1 cellular context compared by ENCODE assay signal in the genomic region with DNA sequence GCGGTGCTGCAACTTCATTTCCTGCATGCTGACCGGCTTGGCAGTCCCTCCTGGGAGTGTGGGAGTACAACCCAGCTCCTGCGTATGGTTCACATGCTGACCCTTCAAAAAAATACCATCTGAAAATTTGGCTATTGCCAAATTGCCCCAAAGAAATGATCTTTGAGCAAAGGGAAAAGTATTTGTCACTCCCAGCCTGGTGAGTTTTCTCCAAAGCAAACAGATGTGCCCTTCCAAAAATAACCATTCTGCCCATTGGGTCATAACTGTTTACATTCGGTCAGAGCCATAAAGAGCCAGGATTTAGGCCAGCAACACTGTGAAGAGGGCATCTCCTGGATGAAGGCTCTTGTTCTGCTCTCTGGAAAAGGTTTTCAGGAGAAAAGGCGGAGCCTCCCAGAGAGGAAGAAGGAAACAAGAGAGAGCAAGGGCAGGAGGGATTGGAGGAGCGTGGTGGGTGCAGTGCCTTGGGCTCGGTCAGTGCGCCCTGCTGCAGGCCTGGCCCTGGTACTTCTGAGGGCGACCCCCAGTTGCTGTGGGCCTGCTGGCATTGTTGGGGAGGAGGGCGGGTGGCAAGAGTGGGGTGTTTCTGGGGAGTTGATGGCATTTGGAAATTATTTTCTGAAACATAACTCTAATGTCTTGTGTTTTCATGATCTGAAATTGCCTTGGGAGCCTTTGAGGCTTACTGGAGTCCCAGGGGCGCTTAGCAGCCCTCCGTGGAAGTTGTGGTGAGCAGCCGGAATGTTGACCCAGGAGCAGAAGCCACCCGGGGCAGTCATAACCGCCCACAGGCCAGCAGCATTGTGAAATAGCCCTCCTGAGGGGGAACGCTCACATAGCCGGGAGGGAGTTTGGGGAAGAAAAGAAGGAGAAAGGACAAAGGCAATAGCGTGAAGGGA.
TF ChIP-seq lines count a peak whose summit lies in the region.

No MANE protein-coding gene starts in this region.

TF ChIP-seq in GM12891, 5 proteins besides CTCF, POLR2A, EP300 and RAD21 (continued from another document):
- TF ChIP-seq POLR2AphosphoS5 (IDR thresholded peaks at IDR 0.05; ENCODE audit: low read depth, low read length) (no peak), TAF1 (IDR thresholded peaks at IDR 0.05; ENCODE audit: low read depth, low read length) (no peak)
